ENCODE assay signal across 14 cellular contexts in the genomic region with DNA sequence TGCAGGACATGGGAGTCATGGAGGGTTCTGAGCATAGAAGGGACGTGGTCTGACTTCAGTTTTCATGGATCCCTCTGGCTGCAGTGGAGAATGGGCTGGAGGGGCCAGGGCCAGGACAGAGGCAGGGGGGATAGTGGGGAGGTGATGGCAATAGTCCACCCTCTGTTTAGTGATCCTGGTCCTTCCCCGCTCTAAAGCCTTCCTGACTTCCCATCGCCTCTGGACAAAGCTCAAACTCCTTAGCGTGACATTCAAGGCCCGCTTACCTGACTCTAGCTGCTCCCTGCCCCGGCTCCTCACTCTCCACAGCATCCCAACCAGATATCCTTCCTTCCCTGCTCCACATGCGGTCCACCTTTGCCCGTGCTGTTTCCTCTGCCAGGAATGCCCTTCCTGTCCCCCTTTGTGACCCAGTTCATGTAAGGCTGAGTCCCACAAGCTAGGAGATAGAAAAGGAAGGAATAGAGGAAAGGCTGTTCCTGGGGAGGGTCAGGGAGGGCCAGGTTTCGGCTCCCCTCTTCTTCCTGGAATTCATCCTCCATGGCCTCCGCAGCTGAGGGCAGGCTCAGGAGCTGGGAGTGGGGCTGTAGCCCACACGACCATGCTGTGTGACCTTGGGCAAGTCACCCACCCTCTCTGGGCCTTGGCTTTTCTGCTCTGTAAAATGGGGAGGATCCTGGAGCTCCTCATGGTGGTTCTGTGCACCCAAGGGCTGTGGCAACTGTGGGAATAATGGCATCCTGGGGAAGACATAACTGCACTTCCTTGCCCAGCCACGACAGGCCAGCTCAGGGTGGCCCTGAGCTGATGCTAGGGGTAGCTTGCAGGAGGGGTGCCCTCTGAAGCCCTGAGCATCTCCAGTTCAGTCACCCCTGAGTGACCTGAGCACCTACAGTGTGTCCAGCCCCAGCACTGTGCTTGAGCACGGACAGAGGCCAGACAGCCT.
DNase-seq lines count a peak whose midpoint lies in the region; ATAC-seq and TF ChIP-seq lines count a peak whose summit lies in the region.
"Had no signal": no experiment of that assay in that cellular context is flagged by ENCODE, and none has a peak within 500 bp of the region (broad histone marks: within the 10 kb centered on the region; RNA-seq: fewer than 3 reads in every experiment).

No MANE protein-coding gene starts in this region.

- H3K4me1 Mint-ChIP-seq in glutamatergic neuron (ENCODE audit: low read depth, unreplicated experiment) (peaks cover 7% of the 10 kb centered on the region), progenitor cell of endocrine pancreas (ENCODE audit: low read depth) (peaks cover 6% of the 10 kb centered on the region)

- WGBS in aorta, 2 donors = 92 to 96% methylated on average over 13 of the region's 13 CpGs

- TF ChIP-seq CTCF in right atrium auricular region (IDR thresholded peaks at IDR 0.05) = no peak
- TF ChIP-seq CTCF in glutamatergic neuron (IDR thresholded peaks at IDR 0.05; ENCODE audit: partially characterized antibody, unreplicated experiment) = no peak
- no peak for TF ChIP-seq CTCF in progenitor cell of endocrine pancreas (IDR thresholded peaks at IDR 0.05; ENCODE audit: unreplicated experiment)

- peak overlapping the region; percentile 90 for H3K27ac ChIP-seq in right atrium auricular region
- no peak overlapping the region for H3K27ac ChIP-seq in aorta (ENCODE audit: low read depth in 1 of 2, low read length in 2 of 2)

- H3K27ac Mint-ChIP-seq in glutamatergic neuron (ENCODE audit: unreplicated experiment) = peak overlapping the region; percentile 45
- peak overlapping the region; percentile 66 for H3K27ac Mint-ChIP-seq in progenitor cell of endocrine pancreas

- no peak overlapping the region for H3K4me3 ChIP-seq in right atrium auricular region
- no peak overlapping the region for H3K4me3 ChIP-seq in aorta (ENCODE audit: low read length in 2 of 2)
- H3K4me3 ChIP-seq: GM12878 had no signal

- H3K27me3 ChIP-seq in right atrium auricular region = no peaks in the 10 kb centered on the region
- H3K27me3 ChIP-seq in aorta (ENCODE audit: control insufficient read depth in 1 of 2, insufficient read depth in 2 of 2, low read length in 1 of 2) = no peaks in the 10 kb centered on the region

- H3K36me3 Mint-ChIP-seq in glutamatergic neuron (ENCODE audit: unreplicated experiment) (no peaks in the 10 kb centered on the region), progenitor cell of endocrine pancreas (ENCODE audit: insufficient read depth) (no peaks in the 10 kb centered on the region)

- ATAC-seq in Right ventricle myocardium inferior (no peak), aorta (ENCODE audit: low FRiP score) (no peak), GM19463 (IDR thresholded peaks at IDR 0.05; ENCODE audit: unreplicated experiment) (no peak), GM19452 (IDR thresholded peaks at IDR 0.05; ENCODE audit: unreplicated experiment) (no peak)
- ATAC-seq: GM12878 had no signal

- H3K9me3 Mint-ChIP-seq in glutamatergic neuron (ENCODE audit: unreplicated experiment) = peaks cover 4% of the 10 kb centered on the region
- no peaks in the 10 kb centered on the region for H3K9me3 Mint-ChIP-seq in progenitor cell of endocrine pancreas (ENCODE audit: low read depth)

- H3K27me3 Mint-ChIP-seq in glutamatergic neuron (ENCODE audit: unreplicated experiment) (peaks cover 5% of the 10 kb centered on the region), progenitor cell of endocrine pancreas (peaks cover 14% of the 10 kb centered on the region)

- H3K4me1 ChIP-seq in right atrium auricular region (peaks cover 0 to 75% of the 10 kb centered on the region in 2 donors), aorta (ENCODE audit: control insufficient read depth in 1 of 2, insufficient read depth in 2 of 2, low read length in 2 of 2) (no peaks in the 10 kb centered on the region)

- intact Hi-C loops in Right ventricle myocardium inferior (cut with DNase I) = no loop called here
- intact Hi-C loops in aorta (cut with DNase I) = loop anchor here (5.0 to 10.0 kb wide), 2 partner anchors 112 to 114 kb away; partner anchors contain the start of gene CEBPB (in 2 of the 2)

- DNase-seq in right atrium auricular region (ENCODE audit: low spot score) = no peak
- no peak for DNase-seq in Right ventricle myocardium inferior (ENCODE audit: missing footprints)
- no peak for DNase-seq in glutamatergic neuron
- no peak for DNase-seq in progenitor cell of endocrine pancreas (ENCODE audit: low spot score, unreplicated experiment)
- DNase-seq in aorta = peak; percentile 46 to 69
- DNase-seq in NCI-H2029 treated with DMSO at 0.1 percent for 48 hours (lab: John Stamatoyannopoulos, UW) = no peak
- DNase-seq: activated naive CD4-positive, alpha-beta T cell treated with anti-CD3 and anti-CD28 coated beads, Interleukin-2, amount 50 U/mL, for 16 hours; midbrain; stimulated activated CD4-positive, alpha-beta T cell treated with anti-CD3 and anti-CD28 coated beads, Interleukin-2, amount 100 ng/mL, for 24 hours; stimulated activated naive CD4-positive, alpha-beta T cell; T-helper 9 cell had no signal

- no peaks in the 10 kb centered on the region for H3K9me3 ChIP-seq in right atrium auricular region
- no peaks in the 10 kb centered on the region for H3K9me3 ChIP-seq in aorta (ENCODE audit: control insufficient read depth, low read length)

- H3K4me3 Mint-ChIP-seq in glutamatergic neuron (ENCODE audit: unreplicated experiment) (no peak overlapping the region), progenitor cell of endocrine pancreas (ENCODE audit: low read depth) (no peak overlapping the region)

- H3K36me3 ChIP-seq in right atrium auricular region (no peaks in the 10 kb centered on the region), aorta (ENCODE audit: control insufficient read depth in 1 of 2, insufficient read depth in 2 of 2, low read length in 1 of 2) (no peaks in the 10 kb centered on the region)

Comparison
In these comparisons a context has a peak if more than half of its experiments do, and no peak if none do; other contexts are left out.
1. DNase-seq: peak in aorta (2 of 2); none in right atrium auricular region (single experiment), Right ventricle myocardium inferior (single experiment), glutamatergic neuron (single experiment), progenitor cell of endocrine pancreas (single experiment) and NCI-H2029 treated with DMSO at 0.1 percent for 48 hours (single experiment).
2. H3K27ac ChIP-seq: peak in right atrium auricular region (2 of 2); none in aorta (0 of 2).